21 cellular contexts compared by ENCODE assay signal in genomic region chr5:10308844-10309243, GRCh38. TPM values are rescaled to one million over a fixed set of nuclear protein-coding genes. Genes with fewer than 3 reads are reported as not detected.
DNase-seq lines count a peak whose midpoint lies in the region; ATAC-seq, FAIRE-seq and TF ChIP-seq lines count a peak whose summit lies in the region.
"Had no signal": no experiment of that assay in that cellular context is flagged by ENCODE, and none has a peak within 500 bp of the region (broad histone marks: within the 10 kb centered on the region; RNA-seq: fewer than 3 reads in every experiment).

No MANE protein-coding gene starts in this region.

- intact Hi-C loops in HepG2 (cut with micrococcal nuclease; ENCODE audit: unreplicated experiment) (no loop called here), right lobe of liver (cut with DNase I) (no loop called here)

- no peak for TF ChIP-seq EP300 in HepG2 (IDR thresholded peaks at IDR 0.05; ENCODE audit: low read depth in 2 of 2, low read length in 2 of 2)
- TF ChIP-seq EP300 in HepG2 (CRISPR knock-in tag; IDR thresholded peaks at IDR 0.05; ENCODE audit: borderline replicate concordance) = no peak
- TF ChIP-seq EP300 in gastroesophageal sphincter (IDR thresholded peaks at IDR 0.05) = no peak

- H2AFZ ChIP-seq in HepG2 (ENCODE audit: low read length) = no peak overlapping the region

- H3K4me3 Mint-ChIP-seq in activated naive CD8-positive, alpha-beta T cell = peak overlapping the region; percentile 42
- peak overlapping the region; percentile 51 for H3K4me3 Mint-ChIP-seq in mesothelial cell of epicardium

- DNase-seq in HepG2 (ENCODE audit: low spot score) = no peak
- no peak for DNase-seq in right lobe of liver
- no peak for DNase-seq in mesothelial cell of epicardium (ENCODE audit: low spot score in 2 of 2, unreplicated experiment in 2 of 2)
- no peak for DNase-seq in DMS79 (lab: John Stamatoyannopoulos, UW)
- DNase-seq in SHP77 (lab: John Stamatoyannopoulos, UW) = no peak
- DNase-seq: activated CD4-positive, alpha-beta T cell treated with anti-CD3 and anti-CD28 coated beads, Interleukin-2, amount 50 U/mL, for 1 hour; activated T-cell treated with anti-CD3 and anti-CD28 coated beads, Interleukin-2, amount 50 U/mL, for 48 hours; dorsolateral prefrontal cortex; esophagus squamous epithelium; heart left ventricle; kidney glomerular epithelial cell; NCI-H1105 treated with DMSO at 0.1 percent for 48 hours; posterior cingulate gyrus; spleen; stimulated activated naive CD4-positive, alpha-beta T cell; T-helper 9 cell had no signal

- FAIRE-seq in HepG2 (lab: Jason Lieb, UNC) = no peak
- FAIRE-seq: D721Med had no signal

- TF ChIP-seq POLR2A in HepG2 (IDR thresholded peaks at IDR 0.05; ENCODE audit: insufficient read depth in 1 of 2, low read depth in 2 of 2, low read length in 2 of 2) = no peak
- no peak for TF ChIP-seq POLR2A in right lobe of liver (IDR thresholded peaks at IDR 0.05)
- TF ChIP-seq POLR2A in gastroesophageal sphincter (IDR thresholded peaks at IDR 0.05) = no peak

- H3K4me3 ChIP-seq in HepG2 (replicated peaks in 1 of 3; ENCODE audit: insufficient read depth in 1 of 3, low read depth in 2 of 3, low read length in 3 of 3) (no peak overlapping the region), right lobe of liver (no peak overlapping the region), gastroesophageal sphincter (no peak overlapping the region)
- H3K4me3 ChIP-seq: esophagus squamous epithelium, heart left ventricle, spleen had no signal

- peaks cover 2% of the 10 kb centered on the region for H3K36me3 Mint-ChIP-seq in activated naive CD8-positive, alpha-beta T cell
- peaks cover 3% of the 10 kb centered on the region for H3K36me3 Mint-ChIP-seq in mesothelial cell of epicardium

- H3K9me3 ChIP-seq in HepG2 (ENCODE audit: low read length) (no peaks in the 10 kb centered on the region), right lobe of liver (no peaks in the 10 kb centered on the region), gastroesophageal sphincter (no peaks in the 10 kb centered on the region)
- H3K9me3 ChIP-seq: esophagus squamous epithelium, heart left ventricle, spleen had no signal

- no peak overlapping the region for H3K27ac Mint-ChIP-seq in activated naive CD8-positive, alpha-beta T cell
- H3K27ac Mint-ChIP-seq in mesothelial cell of epicardium = no peak overlapping the region

- H3K9me3 Mint-ChIP-seq in activated naive CD8-positive, alpha-beta T cell (ENCODE audit: low read depth) = no peaks in the 10 kb centered on the region
- no peaks in the 10 kb centered on the region for H3K9me3 Mint-ChIP-seq in mesothelial cell of epicardium

- no TSS peak for BruUV-seq in HepG2 (replicated peaks; lab: Mats Ljungman, UMichigan)

- CTCF ChIA-PET in HepG2 (lab: Yijun Ruan, JAX; ENCODE audit: low intra/inter-chr PET ratio, low total read pairs) = no interaction called here

- 61% methylated on average over 6 of the region's 6 CpGs for WGBS in HepG2 (ENCODE audit: low lambda C conversion rate)
- 100% methylated on average over 2 of the region's 6 CpGs for WGBS in right lobe of liver (ENCODE audit: insufficient coverage, low coverage, low lambda C conversion rate, missing lambda C conversion rate)
- 83 to 89% methylated on average over 4 to 5 of the region's 6 CpGs for WGBS in gastroesophageal sphincter (ENCODE audit: low coverage in 1 of 2), 2 donors

- H3K27me3 ChIP-seq in HepG2 (ENCODE audit: control insufficient read depth in 1 of 2, insufficient read depth in 2 of 2, low read length in 2 of 2) = peaks cover 0 to 3% of the 10 kb centered on the region in 2 experiments; a peak in 1 of 5 replicates
- no peaks in the 10 kb centered on the region for H3K27me3 ChIP-seq in right lobe of liver
- no peaks in the 10 kb centered on the region for H3K27me3 ChIP-seq in gastroesophageal sphincter
- H3K27me3 ChIP-seq: dorsolateral prefrontal cortex, heart left ventricle had no signal

- no peaks in the 10 kb centered on the region for H4K20me1 ChIP-seq in HepG2 (ENCODE audit: insufficient read depth, low read length)

- no peaks in the 10 kb centered on the region for H3K36me3 ChIP-seq in HepG2 (replicated peaks in 1 of 2; ENCODE audit: control insufficient read depth in 1 of 2, insufficient read depth in 2 of 2, low read length in 2 of 2)
- H3K36me3 ChIP-seq in right lobe of liver = no peaks in the 10 kb centered on the region
- H3K36me3 ChIP-seq in gastroesophageal sphincter = no peaks in the 10 kb centered on the region
- H3K36me3 ChIP-seq: esophagus squamous epithelium, heart left ventricle, spleen had no signal

- TF ChIP-seq RAD21 in HepG2 (CRISPR knock-in tag; IDR thresholded peaks at IDR 0.05) = no peak

- POLR2A ChIA-PET in HepG2 (lab: Yijun Ruan, JAX) = interaction anchor here (0.9 kb wide), 1 partner anchor 45 kb away, joined by 3 read pairs; the partner anchor contains the start of gene MARCHF6

- peaks cover 5% of the 10 kb centered on the region for H3K4me1 Mint-ChIP-seq in activated naive CD8-positive, alpha-beta T cell (ENCODE audit: low read depth)
- peaks cover 28% of the 10 kb centered on the region for H3K4me1 Mint-ChIP-seq in mesothelial cell of epicardium

- H3K79me2 ChIP-seq in HepG2 (ENCODE audit: insufficient read depth, low read length) = peaks cover 2% of the 10 kb centered on the region

- TF ChIP-seq CTCF in HepG2 (CRISPR knock-in tag; IDR thresholded peaks at IDR 0.05) = no peak
- TF ChIP-seq CTCF in right lobe of liver (IDR thresholded peaks at IDR 0.05) = no peak
- no peak for TF ChIP-seq CTCF in mesothelial cell of epicardium (IDR thresholded peaks at IDR 0.05; ENCODE audit: unreplicated experiment)
- no peak for TF ChIP-seq CTCF in gastroesophageal sphincter (IDR thresholded peaks at IDR 0.05)

- ATAC-seq in HepG2 = no peak
- ATAC-seq in right lobe of liver = no peak
- no peak for ATAC-seq in GM18517 (IDR thresholded peaks at IDR 0.05; ENCODE audit: unreplicated experiment)
- ATAC-seq in gastroesophageal sphincter = no peak
- ATAC-seq: heart left ventricle had no signal

- H3K27me3 Mint-ChIP-seq in activated naive CD8-positive, alpha-beta T cell = peaks cover 10% of the 10 kb centered on the region
- no peaks in the 10 kb centered on the region for H3K27me3 Mint-ChIP-seq in mesothelial cell of epicardium (ENCODE audit: low read depth)

- H3K4me1 ChIP-seq in HepG2 (ENCODE audit: insufficient read depth, low read length) = peaks cover 54% of the 10 kb centered on the region
- H3K4me1 ChIP-seq in right lobe of liver = peaks cover 0 to 40% (median 19%) of the 10 kb centered on the region in 4 donors
- peaks cover 0 to 15% (median 0%) of the 10 kb centered on the region in 3 donors for H3K4me1 ChIP-seq in gastroesophageal sphincter

- in situ Hi-C loops in HepG2 (cut with HindIII; ENCODE audit: extremely low pct_ligation_motif_present, low pct_unique_long_range_greater_than_20kb) = no loop called here

- H3K4me2 ChIP-seq in HepG2 (ENCODE audit: low read depth, low read length) = no peak overlapping the region
- H3K4me2 ChIP-seq: KMS-11 had no signal

- H3K27ac ChIP-seq in HepG2 (ENCODE audit: extremely low read length, insufficient read depth, low read length) (no peak overlapping the region), right lobe of liver (peak overlapping the region in 1 of 3 donors; percentile 42), gastroesophageal sphincter (no peak overlapping the region)
- H3K27ac ChIP-seq: esophagus squamous epithelium, heart left ventricle, KMS-11, spleen had no signal

- H3K9ac ChIP-seq in HepG2 (ENCODE audit: insufficient read depth, low read depth, low read length) = no peak overlapping the region
- H3K9ac ChIP-seq: KMS-11 had no signal

RNA-seq across cellular contexts. Expression of gene CMBL, which starts 1.1 kb away (rescaled TPM):
- total RNA-seq in HepG2 (2016; rRNA removed; fragmentation: Illumina TruSeq; extraction: Trizol) = 11.5 and 19.6 TPM in 2 replicates
- total RNA-seq in HepG2 (2016; cell fraction: cytosol; rRNA removed; fragmentation: Illumina TruSeq; extraction: Trizol; ENCODE audit: low read depth) = 5.2 TPM in 2 replicates
- total RNA-seq in HepG2 (2016; cell fraction: insoluble cytoplasmic fraction; rRNA removed; fragmentation: Illumina TruSeq; extraction: Trizol) = 10.8 and 20.2 TPM in 2 replicates
- total RNA-seq in HepG2 (2016; cell fraction: membrane; rRNA removed; fragmentation: Illumina TruSeq; extraction: Trizol) = 16.6 and 16.8 TPM in 2 replicates
- total RNA-seq in HepG2 (2016; cell fraction: nucleus; rRNA removed; fragmentation: Illumina TruSeq; extraction: Trizol) = 6.0 and 7.0 TPM in 2 replicates
- 12.7 and 17.0 TPM in 2 replicates for polyA plus RNA-seq in HepG2 (2011; rRNA removed)
- 17.0 and 27.6 TPM in 2 replicates for polyA plus RNA-seq in HepG2 (2011; cell fraction: cytosol; rRNA removed)
- polyA plus RNA-seq in HepG2 (2011; cell fraction: nucleus; rRNA removed) = 4.1 and 7.8 TPM in 2 replicates
- polyA plus RNA-seq in HepG2 (2012) = 16.9 and 18.5 TPM in 2 replicates
- 9.6 and 10.7 TPM in 2 replicates for polyA plus RNA-seq in HepG2 (2016; cell fraction: cytosol; fragmentation: Illumina TruSeq; extraction: Trizol; ENCODE audit: low read depth)
- 42.7 and 43.4 TPM in 2 replicates for polyA plus RNA-seq in HepG2 (2016; cell fraction: insoluble cytoplasmic fraction; fragmentation: Illumina TruSeq; extraction: Trizol; ENCODE audit: low read depth)
- 22.0 and 22.7 TPM in 2 replicates for polyA plus RNA-seq in HepG2 (2016; cell fraction: membrane; fragmentation: Illumina TruSeq; extraction: Trizol; ENCODE audit: low read depth)
- polyA plus RNA-seq in HepG2 (2016; cell fraction: nucleus; fragmentation: Illumina TruSeq; extraction: Trizol; ENCODE audit: insufficient read depth, low read depth) = 16.1 and 16.6 TPM in 2 replicates
- 30.1 and 125 TPM in 2 replicates for polyA minus RNA-seq in HepG2 (2011; rRNA and poly(A)+ RNA removed; ENCODE audit: low replicate concordance)
- 17.9 and 19.5 TPM in 2 replicates for polyA minus RNA-seq in HepG2 (2011; cell fraction: cytosol; rRNA and poly(A)+ RNA removed)
- polyA minus RNA-seq in HepG2 (2011; cell fraction: nucleus; rRNA and poly(A)+ RNA removed) = 4.9 and 8.1 TPM in 2 replicates
- 100 to 1,000 TPM in 3 of 6 experiments, 10 to 100 TPM in 3; 29.4 to 206 (median 97.7) TPM for total RNA-seq in right lobe of liver
- 22.5 to 26.4 TPM (median 24.8 TPM) in 3 replicates for total RNA-seq in mesothelial cell of epicardium
- 1 to 10 TPM; 2.2 to 7.7 (median 4.4) TPM for total RNA-seq in gastroesophageal sphincter

RNA-seq across cellular contexts. Expression of gene MARCHF6, which starts 44.7 kb away (rescaled TPM):
- total RNA-seq in HepG2 (2016; rRNA removed; fragmentation: Illumina TruSeq; extraction: Trizol) (39.5 and 48.6 TPM in 2 replicates), right lobe of liver (100 to 1,000 TPM in 1 of 6 experiments, 10 to 100 TPM in 5; 44.9 to 106 (median 68.6) TPM), mesothelial cell of epicardium (267 to 273 TPM (median 272 TPM) in 3 replicates), gastroesophageal sphincter (100 to 1,000 TPM in 2 of 4 donors, 10 to 100 TPM in 2; 69.9 to 106 (median 93.9) TPM)
- 21.2 and 25.8 TPM in 2 replicates for total RNA-seq in HepG2 (2016; cell fraction: cytosol; rRNA removed; fragmentation: Illumina TruSeq; extraction: Trizol; ENCODE audit: low read depth)
- 34.4 and 49.1 TPM in 2 replicates for total RNA-seq in HepG2 (2016; cell fraction: insoluble cytoplasmic fraction; rRNA removed; fragmentation: Illumina TruSeq; extraction: Trizol)
- 11.9 and 12.7 TPM in 2 replicates for total RNA-seq in HepG2 (2016; cell fraction: membrane; rRNA removed; fragmentation: Illumina TruSeq; extraction: Trizol)
- total RNA-seq in HepG2 (2016; cell fraction: nucleus; rRNA removed; fragmentation: Illumina TruSeq; extraction: Trizol) = 71.7 and 86.1 TPM in 2 replicates
- polyA plus RNA-seq in HepG2 (2011; rRNA removed) = 107 and 115 TPM in 2 replicates
- polyA plus RNA-seq in HepG2 (2011; cell fraction: cytosol; rRNA removed) = 45.5 and 75.4 TPM in 2 replicates
- 244 and 247 TPM in 2 replicates for polyA plus RNA-seq in HepG2 (2011; cell fraction: nucleus; rRNA removed)
- polyA plus RNA-seq in HepG2 (2012) = 67.4 and 121 TPM in 2 replicates
- polyA plus RNA-seq in HepG2 (2016; cell fraction: cytosol; fragmentation: Illumina TruSeq; extraction: Trizol; ENCODE audit: low read depth) = 1.8 and 2.0 TPM in 2 replicates
- 21.2 and 23.1 TPM in 2 replicates for polyA plus RNA-seq in HepG2 (2016; cell fraction: insoluble cytoplasmic fraction; fragmentation: Illumina TruSeq; extraction: Trizol; ENCODE audit: low read depth)
- 3.2 and 3.8 TPM in 2 replicates for polyA plus RNA-seq in HepG2 (2016; cell fraction: membrane; fragmentation: Illumina TruSeq; extraction: Trizol; ENCODE audit: low read depth)
- polyA plus RNA-seq in HepG2 (2016; cell fraction: nucleus; fragmentation: Illumina TruSeq; extraction: Trizol; ENCODE audit: insufficient read depth, low read depth) = 120 and 121 TPM in 2 replicates
- polyA minus RNA-seq in HepG2 (2011; rRNA and poly(A)+ RNA removed; ENCODE audit: low replicate concordance) = 309 and 698 TPM in 2 replicates
- polyA minus RNA-seq in HepG2 (2011; cell fraction: cytosol; rRNA and poly(A)+ RNA removed) = 78.7 and 104 TPM in 2 replicates
- 179 and 204 TPM in 2 replicates for polyA minus RNA-seq in HepG2 (2011; cell fraction: nucleus; rRNA and poly(A)+ RNA removed)

RNA-seq across cellular contexts. Expression of gene CCT5, which starts 58.8 kb away (rescaled TPM):
- 708 and 1,053 TPM in 2 replicates for total RNA-seq in HepG2 (2016; rRNA removed; fragmentation: Illumina TruSeq; extraction: Trizol)
- 114 and 133 TPM in 2 replicates for total RNA-seq in HepG2 (2016; cell fraction: cytosol; rRNA removed; fragmentation: Illumina TruSeq; extraction: Trizol; ENCODE audit: low read depth)
- 720 and 1,097 TPM in 2 replicates for total RNA-seq in HepG2 (2016; cell fraction: insoluble cytoplasmic fraction; rRNA removed; fragmentation: Illumina TruSeq; extraction: Trizol)
- 191 and 222 TPM in 2 replicates for total RNA-seq in HepG2 (2016; cell fraction: membrane; rRNA removed; fragmentation: Illumina TruSeq; extraction: Trizol)
- 268 and 275 TPM in 2 replicates for total RNA-seq in HepG2 (2016; cell fraction: nucleus; rRNA removed; fragmentation: Illumina TruSeq; extraction: Trizol)
- polyA plus RNA-seq in HepG2 (2011; rRNA removed) = 294 and 319 TPM in 2 replicates
- 302 and 393 TPM in 2 replicates for polyA plus RNA-seq in HepG2 (2011; cell fraction: cytosol; rRNA removed)
- 114 and 130 TPM in 2 replicates for polyA plus RNA-seq in HepG2 (2011; cell fraction: nucleus; rRNA removed)
- 339 and 386 TPM in 2 replicates for polyA plus RNA-seq in HepG2 (2012)
- polyA plus RNA-seq in HepG2 (2016; cell fraction: cytosol; fragmentation: Illumina TruSeq; extraction: Trizol; ENCODE audit: low read depth) = 82.0 and 88.3 TPM in 2 replicates
- polyA plus RNA-seq in HepG2 (2016; cell fraction: insoluble cytoplasmic fraction; fragmentation: Illumina TruSeq; extraction: Trizol; ENCODE audit: low read depth) = 785 and 829 TPM in 2 replicates
- polyA plus RNA-seq in HepG2 (2016; cell fraction: membrane; fragmentation: Illumina TruSeq; extraction: Trizol; ENCODE audit: low read depth) = 96.5 and 109 TPM in 2 replicates
- 284 and 310 TPM in 2 replicates for polyA plus RNA-seq in HepG2 (2016; cell fraction: nucleus; fragmentation: Illumina TruSeq; extraction: Trizol; ENCODE audit: insufficient read depth, low read depth)
- 354 and 1,739 TPM in 2 replicates for polyA minus RNA-seq in HepG2 (2011; rRNA and poly(A)+ RNA removed; ENCODE audit: low replicate concordance)
- 264 and 280 TPM in 2 replicates for polyA minus RNA-seq in HepG2 (2011; cell fraction: cytosol; rRNA and poly(A)+ RNA removed)
- polyA minus RNA-seq in HepG2 (2011; cell fraction: nucleus; rRNA and poly(A)+ RNA removed) = 179 and 238 TPM in 2 replicates
- total RNA-seq in right lobe of liver = 100 to 1,000 TPM in 2 of 6 experiments, 10 to 100 TPM in 4; 39.7 to 124 (median 74.8) TPM
- total RNA-seq in mesothelial cell of epicardium = 141 to 145 TPM (median 142 TPM) in 3 replicates
- total RNA-seq in gastroesophageal sphincter = 100 to 1,000 TPM; 113 to 208 (median 155) TPM

RNA-seq across cellular contexts. Expression of gene ATPSCKMT, which starts 59.2 kb away (rescaled TPM):
- 12.1 and 15.0 TPM in 2 replicates for total RNA-seq in HepG2 (2016; rRNA removed; fragmentation: Illumina TruSeq; extraction: Trizol)
- total RNA-seq in HepG2 (2016; cell fraction: cytosol; rRNA removed; fragmentation: Illumina TruSeq; extraction: Trizol; ENCODE audit: low read depth) = 4.0 and 4.9 TPM in 2 replicates
- 13.6 and 19.6 TPM in 2 replicates for total RNA-seq in HepG2 (2016; cell fraction: insoluble cytoplasmic fraction; rRNA removed; fragmentation: Illumina TruSeq; extraction: Trizol)
- 4.1 and 5.4 TPM in 2 replicates for total RNA-seq in HepG2 (2016; cell fraction: membrane; rRNA removed; fragmentation: Illumina TruSeq; extraction: Trizol)
- total RNA-seq in HepG2 (2016; cell fraction: nucleus; rRNA removed; fragmentation: Illumina TruSeq; extraction: Trizol) = 16.6 and 21.5 TPM in 2 replicates
- 3.7 and 5.7 TPM in 2 replicates for polyA plus RNA-seq in HepG2 (2011; rRNA removed)
- polyA plus RNA-seq in HepG2 (2011; cell fraction: cytosol; rRNA removed) = 5.1 and 9.0 TPM in 2 replicates
- 3.9 and 7.9 TPM in 2 replicates for polyA plus RNA-seq in HepG2 (2011; cell fraction: nucleus; rRNA removed)
- 4.2 and 4.3 TPM in 2 replicates for polyA plus RNA-seq in HepG2 (2012)
- 1.1 and 1.9 TPM in 2 replicates for polyA plus RNA-seq in HepG2 (2016; cell fraction: cytosol; fragmentation: Illumina TruSeq; extraction: Trizol; ENCODE audit: low read depth)
- polyA plus RNA-seq in HepG2 (2016; cell fraction: insoluble cytoplasmic fraction; fragmentation: Illumina TruSeq; extraction: Trizol; ENCODE audit: low read depth) = 10.6 and 12.7 TPM in 2 replicates
- 2.4 and 2.7 TPM in 2 replicates for polyA plus RNA-seq in HepG2 (2016; cell fraction: membrane; fragmentation: Illumina TruSeq; extraction: Trizol; ENCODE audit: low read depth)
- 16.2 and 20.4 TPM in 2 replicates for polyA plus RNA-seq in HepG2 (2016; cell fraction: nucleus; fragmentation: Illumina TruSeq; extraction: Trizol; ENCODE audit: insufficient read depth, low read depth)
- polyA minus RNA-seq in HepG2 (2011; rRNA and poly(A)+ RNA removed; ENCODE audit: low replicate concordance) = 5.1 and 23.0 TPM in 2 replicates
- 2.2 and 4.3 TPM in 2 replicates for polyA minus RNA-seq in HepG2 (2011; cell fraction: cytosol; rRNA and poly(A)+ RNA removed)
- 17.3 and 18.8 TPM in 2 replicates for polyA minus RNA-seq in HepG2 (2011; cell fraction: nucleus; rRNA and poly(A)+ RNA removed)
- total RNA-seq in right lobe of liver = 10 to 100 TPM in 5 of 6 experiments, 1 to 10 TPM in 1; 7.5 to 16.0 (median 14.1) TPM
- total RNA-seq in mesothelial cell of epicardium = 23.3 to 26.8 TPM (median 24.0 TPM) in 3 replicates
- total RNA-seq in gastroesophageal sphincter = 10 to 100 TPM; 13.9 to 16.4 (median 15.0) TPM
